20 cellular contexts compared by ENCODE assay signal in genomic region chrX:9532349-9532748, GRCh38.
A peak's percentile ranks its signal among the peaks of the same experiment; 100 is the strongest.
DNase-seq lines count a peak whose midpoint lies in the region; ATAC-seq and TF ChIP-seq lines count a peak whose summit lies in the region.
"Had no signal": no experiment of that assay in that cellular context is flagged by ENCODE, and none has a peak within 500 bp of the region (broad histone marks: within the 10 kb centered on the region; RNA-seq: fewer than 3 reads in every experiment).

No MANE protein-coding gene starts in this region.

- DNase-seq in activated T-cell treated with anti-CD3 and anti-CD28 coated beads, Interleukin-2, amount 50 U/mL, for 24 hours = no peak
- no peak for DNase-seq in activated T-cell treated with anti-CD3 and anti-CD28 coated beads, Interleukin-2, amount 50 U/mL, for 48 hours
- DNase-seq in fibroblast of peridontal ligament (ENCODE audit: extremely low read depth) (peak; percentile 11), nephron progenitor cell (no peak), DMS114 treated with DMSO at 0.1 percent for 48 hours (lab: John Stamatoyannopoulos, UW; ENCODE audit: unreplicated experiment) (no peak), SHP77 (lab: John Stamatoyannopoulos, UW) (no peak), NCI-H1694 treated with DMSO at 0.1 percent for 48 hours (lab: John Stamatoyannopoulos, UW) (no peak)
- DNase-seq: activated gamma-delta T cell treated with Interleukin-2 at 50 U/mL for 16 hours; Caco-2; effector CD4-positive, alpha-beta T cell; Karpas-422; NCI-H2029 treated with DMSO at 0.1 percent for 48 hours; NCI-H345; PC-3; stimulated activated naive CD4-positive, alpha-beta T cell; T-helper 2 cell had no signal

- TF ChIP-seq CTCF in nephron progenitor cell (IDR thresholded peaks at IDR 0.05) = no peak

- no peak overlapping the region for H3K4me3 Mint-ChIP-seq in activated T-cell treated with anti-CD3 and anti-CD28 coated beads, Interleukin-2, amount 50 U/mL, for 24 hours
- no peak overlapping the region for H3K4me3 Mint-ChIP-seq in nephron progenitor cell
- H3K4me3 Mint-ChIP-seq: B cell; central memory CD8-positive, alpha-beta T cell; type B pancreatic cell had no signal

- H3K36me3 Mint-ChIP-seq in activated T-cell treated with anti-CD3 and anti-CD28 coated beads, Interleukin-2, amount 50 U/mL, for 24 hours (ENCODE audit: low read depth) = peaks cover 12% of the 10 kb centered on the region
- peaks cover 18% of the 10 kb centered on the region for H3K36me3 Mint-ChIP-seq in nephron progenitor cell (ENCODE audit: low read depth)

- H3K27ac Mint-ChIP-seq in activated T-cell treated with anti-CD3 and anti-CD28 coated beads, Interleukin-2, amount 50 U/mL, for 24 hours = peak overlapping the region; percentile 10
- H3K27ac Mint-ChIP-seq in nephron progenitor cell = peak overlapping the region; percentile 58
- H3K27ac Mint-ChIP-seq: B cell, type B pancreatic cell had no signal

- peaks cover 20% of the 10 kb centered on the region for H3K27me3 Mint-ChIP-seq in activated T-cell treated with anti-CD3 and anti-CD28 coated beads, Interleukin-2, amount 50 U/mL, for 24 hours
- H3K27me3 Mint-ChIP-seq in nephron progenitor cell (ENCODE audit: low read depth, poor library complexity) = no peaks in the 10 kb centered on the region
- H3K27me3 Mint-ChIP-seq: B cell; central memory CD8-positive, alpha-beta T cell; type B pancreatic cell had no signal

- peaks cover 48% of the 10 kb centered on the region for H3K4me1 Mint-ChIP-seq in activated T-cell treated with anti-CD3 and anti-CD28 coated beads, Interleukin-2, amount 50 U/mL, for 24 hours (ENCODE audit: low read depth)
- peaks cover 65% of the 10 kb centered on the region for H3K4me1 Mint-ChIP-seq in nephron progenitor cell

- no peak for ATAC-seq in GM21515 (IDR thresholded peaks at IDR 0.05; ENCODE audit: unreplicated experiment)
- ATAC-seq: PC-3 had no signal

- H3K9me3 Mint-ChIP-seq in activated T-cell treated with anti-CD3 and anti-CD28 coated beads, Interleukin-2, amount 50 U/mL, for 24 hours = no peaks in the 10 kb centered on the region
- H3K9me3 Mint-ChIP-seq in nephron progenitor cell = peaks cover 38% of the 10 kb centered on the region
- H3K9me3 Mint-ChIP-seq: central memory CD8-positive, alpha-beta T cell had no signal
